In the genomic region with DNA sequence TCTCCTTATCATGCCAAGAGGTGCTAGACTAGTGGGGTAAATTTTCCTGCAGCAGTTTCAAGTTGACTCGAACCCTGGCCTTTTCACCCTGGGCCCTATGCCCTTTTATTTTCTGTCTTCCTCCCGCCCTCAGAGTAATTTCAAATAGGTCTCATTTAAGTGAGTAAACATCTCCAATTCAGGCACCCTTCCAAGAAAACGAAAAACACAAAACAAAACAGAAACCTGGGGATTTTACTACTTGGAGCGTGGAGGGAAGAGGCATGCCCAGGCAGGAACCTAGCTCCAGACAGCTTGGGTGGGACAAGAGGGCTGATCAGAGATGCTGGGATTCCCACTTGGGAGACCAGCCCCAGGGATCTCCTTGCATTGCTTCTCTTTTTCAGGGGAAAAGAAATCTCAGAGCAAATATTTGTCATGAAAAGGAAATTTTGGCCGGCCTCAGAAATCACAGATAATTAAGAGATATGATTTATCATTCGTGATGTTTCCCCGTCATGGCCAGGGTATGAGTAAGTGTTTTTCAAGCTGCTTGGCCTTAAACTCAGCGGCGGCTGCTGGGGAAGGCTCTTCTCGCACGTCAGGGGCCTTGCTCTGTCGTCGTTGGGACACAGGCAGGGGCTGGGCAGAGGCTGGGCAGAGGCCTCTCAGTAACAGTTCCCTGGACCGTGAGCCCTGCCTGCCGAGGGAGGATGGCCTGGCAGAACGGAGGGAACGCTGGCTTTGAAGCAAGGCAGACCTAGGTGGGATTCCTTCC, we compare ENCODE assay signal across 8 cellular contexts.
DNase-seq lines count a peak whose midpoint lies in the region; ATAC-seq and TF ChIP-seq lines count a peak whose summit lies in the region.

No MANE protein-coding gene starts in this region.

- H3K79me2 ChIP-seq in hepatocyte, result no peaks in the 10 kb centered on the region

- H3K27me3 ChIP-seq in adipocyte (replicated peaks; ENCODE audit: control insufficient read depth, insufficient read depth, low read length) (no peaks in the 10 kb centered on the region), hepatocyte (no peaks in the 10 kb centered on the region), tibial nerve (no peaks in the 10 kb centered on the region)

- H3K27ac ChIP-seq in hepatocyte (peak overlapping the region; percentile 39), tibial nerve (peak overlapping the region; percentile 21 to 82 (median 58))

- no peaks in the 10 kb centered on the region for H3K9me2 ChIP-seq in hepatocyte (replicated peaks; ENCODE audit: insufficient read depth)

- ATAC-seq in GM21423 (IDR thresholded peaks at IDR 0.05; ENCODE audit: unreplicated experiment), result no peak

- peak overlapping the region; percentile 7 for H3K4me2 ChIP-seq in hepatocyte

- WGBS in hepatocyte (ENCODE audit: low lambda C conversion rate, missing lambda C conversion rate), result 69% methylated on average over 17 of the region's 17 CpGs
- 57 to 68% methylated on average over 17 of the region's 17 CpGs for WGBS in tibial nerve, 2 donors

- H3K4me3 ChIP-seq in adipocyte (ENCODE audit: low read length) (peak overlapping the region; percentile 52), hepatocyte (no peak overlapping the region), tibial nerve (no peak overlapping the region)

- TF ChIP-seq POLR2A in tibial nerve (IDR thresholded peaks at IDR 0.05), result no peak

- peak in 1 of 2 donors; percentile 38 for TF ChIP-seq EP300 in tibial nerve (IDR thresholded peaks at IDR 0.05)

- H3K9me3 ChIP-seq in adipocyte (ENCODE audit: control insufficient read depth, low read length) (no peaks in the 10 kb centered on the region), hepatocyte (ENCODE audit: low read depth) (no peaks in the 10 kb centered on the region), tibial nerve (no peaks in the 10 kb centered on the region)

- H3K4me1 ChIP-seq in adipocyte (ENCODE audit: control insufficient read depth, insufficient read depth, low read length) (peaks cover 74% of the 10 kb centered on the region), hepatocyte (ENCODE audit: insufficient read depth) (peaks cover 42% of the 10 kb centered on the region), tibial nerve (peaks cover 0 to 63% (median 14%) of the 10 kb centered on the region in 4 donors)

- H3K36me3 ChIP-seq in adipocyte (ENCODE audit: control insufficient read depth, insufficient read depth, low read length, severe bottlenecking) (no peaks in the 10 kb centered on the region), hepatocyte (replicated peaks; ENCODE audit: insufficient read depth, low read depth) (no peaks in the 10 kb centered on the region), tibial nerve (no peaks in the 10 kb centered on the region)

- H4K20me1 ChIP-seq in hepatocyte (ENCODE audit: insufficient read depth, poor library complexity, severe bottlenecking), result no peaks in the 10 kb centered on the region

- peak overlapping the region; percentile 69 for H3K9ac ChIP-seq in adipocyte (ENCODE audit: low read length)

- DNase-seq in M059J (ENCODE audit: low read depth) (peak; percentile 71), adipocyte (ENCODE audit: low read depth) (peak; percentile 36), hepatocyte (ENCODE audit: low spot score) (peak; percentile 28), tibial nerve (ENCODE audit: low spot score in 2 of 2) (peak; percentile 37 to 52), glomerular visceral epithelial cell (ENCODE audit: extremely low spot score) (no peak), GM10266 (ENCODE audit: extremely low spot score) (no peak), HuH-7 (ENCODE audit: low spot score) (no peak)

- no peak for TF ChIP-seq CTCF in hepatocyte (IDR thresholded peaks at IDR 0.05; ENCODE audit: poor library complexity)
- TF ChIP-seq CTCF in tibial nerve (IDR thresholded peaks at IDR 0.05), result no peak
- no peak for TF ChIP-seq CTCF in GM10266 (IDR thresholded peaks at IDR 0.05; ENCODE audit: control insufficient read depth, insufficient read depth, low read depth, missing control alignments)

- peak overlapping the region; percentile 33 for H2AFZ ChIP-seq in hepatocyte

Comparison
In these comparisons a context has a peak if more than half of its experiments do, and no peak if none do; other contexts are left out.
1. DNase-seq: peak in M059J (single experiment), adipocyte (single experiment), hepatocyte (single experiment) and tibial nerve (2 of 2); none in glomerular visceral epithelial cell (single experiment), GM10266 (single experiment) and HuH-7 (single experiment).